9 cellular contexts compared by ENCODE assay signal in the genomic region with DNA sequence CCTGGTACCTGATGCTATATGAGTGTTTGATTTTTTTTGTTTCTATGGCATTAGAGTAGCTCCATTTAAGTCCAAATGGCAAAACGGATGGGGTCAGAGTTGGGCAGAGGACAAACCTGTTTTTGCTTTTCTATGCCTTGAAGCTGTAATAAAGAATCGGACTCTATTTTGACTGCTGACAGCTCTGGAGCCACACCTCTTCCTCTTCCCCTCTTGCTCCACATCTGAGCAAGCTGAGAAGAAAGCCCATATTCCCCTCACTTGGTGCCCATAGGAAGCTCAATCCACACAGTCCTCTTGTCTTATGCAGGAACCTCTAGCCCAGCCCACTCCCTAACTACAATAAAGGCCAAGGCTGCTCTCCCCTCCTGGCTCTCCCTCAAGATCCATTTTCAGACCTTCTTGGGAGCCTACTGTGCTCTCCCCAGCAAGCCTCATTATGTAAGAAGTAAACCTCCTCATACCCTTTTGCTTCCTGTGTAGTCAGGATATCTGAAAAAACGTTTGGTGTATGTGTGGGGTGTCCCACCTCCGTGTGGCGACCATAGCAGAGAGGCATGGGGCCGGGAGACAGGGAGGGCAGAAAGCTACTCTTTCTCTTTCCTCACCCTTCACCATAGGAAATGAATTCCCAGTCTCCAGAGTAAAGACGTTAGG. TPM values are rescaled to one million over a fixed set of nuclear protein-coding genes. Genes with fewer than 3 reads are reported as not detected.
DNase-seq lines count a peak whose midpoint lies in the region; ATAC-seq and TF ChIP-seq lines count a peak whose summit lies in the region.
"Had no signal": no experiment of that assay in that cellular context is flagged by ENCODE, and none has a peak within 500 bp of the region (broad histone marks: within the 10 kb centered on the region; RNA-seq: fewer than 3 reads in every experiment).

No MANE protein-coding gene starts in this region.

- H3K4me1 ChIP-seq in left ventricle myocardium inferior (peaks cover 20% of the 10 kb centered on the region), Panc1 (ENCODE audit: control insufficient read depth, insufficient read depth, low read length) (peaks cover 32% of the 10 kb centered on the region)

- H3K27ac ChIP-seq in left ventricle myocardium inferior (replicated peaks) (peak overlapping the region; percentile 43), Panc1 (ENCODE audit: low read length) (peak overlapping the region; percentile 65)

- intact Hi-C loops in left ventricle myocardium inferior (cut with micrococcal nuclease) (no loop called here), left ventricle myocardium superior (cut with micrococcal nuclease) (no loop called here), Panc1 (cut with micrococcal nuclease; ENCODE audit: unreplicated experiment) (no loop called here)

- no peak overlapping the region for H3K4me3 ChIP-seq in left ventricle myocardium inferior
- H3K4me3 ChIP-seq in Panc1 (ENCODE audit: low read depth in 2 of 2, low read length in 2 of 2), result no peak overlapping the region
- H3K4me3 ChIP-seq in choroid plexus epithelial cell (ENCODE audit: low read depth, low read length), result no peak overlapping the region

- H3K36me3 ChIP-seq in left ventricle myocardium inferior, result no peaks in the 10 kb centered on the region
- H3K36me3 ChIP-seq in Panc1 (ENCODE audit: control insufficient read depth, insufficient read depth, low read length), result no peaks in the 10 kb centered on the region

- no peaks in the 10 kb centered on the region for H3K9me3 Mint-ChIP-seq in type B pancreatic cell

- no peak overlapping the region for H3K4me3 Mint-ChIP-seq in type B pancreatic cell
- H3K4me3 Mint-ChIP-seq: activated CD4-positive, alpha-beta T cell treated with anti-CD3 and anti-CD28 coated beads, Interleukin-2, amount 10 ng/mL, durations not matched to agents 7 days and 5 days had no signal

- CTCF ChIA-PET in Panc1 (lab: Charles Lee), result no interaction called here

- DNase-seq in left ventricle myocardium inferior (no peak), left ventricle myocardium superior (no peak), Panc1 (ENCODE audit: low read depth, low spot score) (no peak), choroid plexus epithelial cell (ENCODE audit: low read depth) (peak; percentile 28), type B pancreatic cell (ENCODE audit: extremely low spot score, unreplicated experiment) (no peak), NCI-H2227 (lab: John Stamatoyannopoulos, UW; ENCODE audit: unreplicated experiment) (no peak), HCEC 1CT (no peak)
- DNase-seq: activated CD4-positive, alpha-beta T cell treated with anti-CD3 and anti-CD28 coated beads, Interleukin-2, amount 10 ng/mL, durations not matched to agents 7 days and 5 days had no signal

- H3K9me3 ChIP-seq in left ventricle myocardium inferior (replicated peaks) (peaks cover 7% of the 10 kb centered on the region), Panc1 (ENCODE audit: control insufficient read depth, insufficient read depth, low read depth, low read length) (peaks cover 8% of the 10 kb centered on the region; the same call in 1 of the 2 replicates)

- H3K27ac Mint-ChIP-seq in type B pancreatic cell, result peak overlapping the region; percentile 19
- H3K27ac Mint-ChIP-seq: activated CD4-positive, alpha-beta T cell treated with anti-CD3 and anti-CD28 coated beads, Interleukin-2, amount 10 ng/mL, durations not matched to agents 7 days and 5 days had no signal

- no peak for TF ChIP-seq CTCF in left ventricle myocardium inferior (IDR thresholded peaks at IDR 0.05; ENCODE audit: borderline replicate concordance)
- no peak for TF ChIP-seq CTCF in Panc1 (IDR thresholded peaks at IDR 0.05)
- TF ChIP-seq CTCF in choroid plexus epithelial cell (conservative IDR thresholded peaks at IDR 0.05; ENCODE audit: low read depth, low read length), result no peak
- TF ChIP-seq CTCF in type B pancreatic cell (conservative IDR thresholded peaks at IDR 0.05), result no peak

- no peak for ATAC-seq in left ventricle myocardium superior
- peak; percentile 26 for ATAC-seq in Panc1
- no peak for ATAC-seq in activated CD4-positive, CD25-positive, alpha-beta regulatory T cell treated with anti-CD3 and anti-CD28 coated beads, Interleukin-2, amount 50 U/mL, for 24 hours

- H3K4me1 Mint-ChIP-seq in type B pancreatic cell (ENCODE audit: unreplicated experiment), result peaks cover 5% of the 10 kb centered on the region

- H3K27me3 Mint-ChIP-seq in type B pancreatic cell, result peaks cover 8% of the 10 kb centered on the region
- H3K27me3 Mint-ChIP-seq: activated CD4-positive, alpha-beta T cell treated with anti-CD3 and anti-CD28 coated beads, Interleukin-2, amount 10 ng/mL, durations not matched to agents 7 days and 5 days had no signal

- BruUV-seq in Panc1 (replicated peaks; lab: Mats Ljungman, UMichigan), result no TSS peak

- in situ Hi-C loops in Panc1 (cut with HindIII; ENCODE audit: low pct_unique_long_range_greater_than_20kb, low sequenced_read_pairs), result no loop called here

- no peaks in the 10 kb centered on the region for H3K36me3 Mint-ChIP-seq in type B pancreatic cell

- POLR2A ChIA-PET in Panc1 (lab: Charles Lee), result interaction anchor here (0.5 kb wide), 1 partner anchor 18 kb away, joined by 4 read pairs; no protein-coding TSS in a partner anchor

- H3K27me3 ChIP-seq in left ventricle myocardium inferior (ENCODE audit: low read depth), result peaks cover 11% of the 10 kb centered on the region
- H3K27me3 ChIP-seq in Panc1 (ENCODE audit: control insufficient read depth, insufficient read depth, low read length), result no peaks in the 10 kb centered on the region

RNA-seq across cellular contexts. Expression of a gene that starts 42.0 kb away (rescaled TPM):
- total RNA-seq in left ventricle myocardium inferior (3.7 TPM), left ventricle myocardium superior (16.6 TPM), Panc1 (2021; ENCODE audit: unreplicated experiment) (0.62 TPM), type B pancreatic cell (ENCODE audit: low replicate concordance) (4.3 and 4.4 TPM in 2 replicates)
- 0.55 TPM for polyA plus RNA-seq in Panc1 (2012; ENCODE audit: insufficient read length)
